ENCODE assay signal across 18 cellular contexts in the genomic region with DNA sequence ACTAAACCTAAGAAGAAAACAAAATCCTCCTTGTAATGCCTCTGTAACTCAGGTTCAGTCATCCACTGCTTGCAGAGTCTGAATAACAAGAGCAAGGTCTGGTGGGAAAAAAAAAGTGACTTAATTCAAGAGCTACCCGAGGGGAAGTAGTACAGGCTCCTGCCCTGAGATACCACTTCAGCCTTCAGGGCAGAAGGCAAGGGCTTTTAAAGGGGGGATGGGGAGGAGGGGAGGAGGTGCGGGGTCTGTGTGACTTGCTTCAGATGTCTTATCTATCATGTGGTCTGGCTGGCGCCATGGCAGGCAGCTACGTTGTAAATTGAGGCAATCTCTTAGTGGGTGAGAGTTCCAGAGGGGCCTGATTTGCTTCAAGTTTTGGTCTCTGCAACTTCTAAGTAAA.
DNase-seq lines count a peak whose midpoint lies in the region; ATAC-seq and TF ChIP-seq lines count a peak whose summit lies in the region.
"Had no signal": no experiment of that assay in that cellular context is flagged by ENCODE, and none has a peak within 500 bp of the region (broad histone marks: within the 10 kb centered on the region; RNA-seq: fewer than 3 reads in every experiment).

No MANE protein-coding gene starts in this region.

- peaks cover 5% of the 10 kb centered on the region for H3K4me1 Mint-ChIP-seq in activated CD8-positive, alpha-beta T cell treated with anti-CD3 and anti-CD28 coated beads for 36 hours (ENCODE audit: low read depth)
- peaks cover 6% of the 10 kb centered on the region for H3K4me1 Mint-ChIP-seq in activated CD8-positive, alpha-beta T cell treated with anti-CD3 and anti-CD28 coated beads, Interleukin-2, amount 10 ng/mL, durations not matched to agents 7 days and 5 days (ENCODE audit: low read depth)
- peaks cover 9% of the 10 kb centered on the region for H3K4me1 Mint-ChIP-seq in type B pancreatic cell (ENCODE audit: unreplicated experiment)
- H3K4me1 Mint-ChIP-seq: CD8-positive, alpha-beta memory T cell had no signal

- H3K27ac ChIP-seq in OCI-LY7 (ENCODE audit: low read depth, low read length, poor library complexity, severe bottlenecking) (no peak overlapping the region), hepatocyte (peak overlapping the region; percentile 18), uterus (no peak overlapping the region)
- H3K27ac ChIP-seq: ascending aorta had no signal

- DNase-seq in activated CD8-positive, alpha-beta T cell treated with anti-CD3 and anti-CD28 coated beads for 36 hours, result no peak
- DNase-seq in activated CD8-positive, alpha-beta T cell treated with anti-CD3 and anti-CD28 coated beads, Interleukin-2, amount 10 ng/mL, durations not matched to agents 7 days and 5 days, result no peak
- DNase-seq in OCI-LY7 (ENCODE audit: low spot score), result peak; percentile 6
- DNase-seq in hepatocyte (ENCODE audit: low spot score), result peak; percentile 62
- DNase-seq in type B pancreatic cell (ENCODE audit: extremely low spot score, unreplicated experiment), result no peak
- DNase-seq in uterus, result no peak
- no peak for DNase-seq in left cardiac atrium
- DNase-seq: ACHN; CD8-positive, alpha-beta memory T cell; EL; foreskin melanocyte; NCI-H1092; NCI-H526 treated with DMSO at 0.1 percent for 48 hours; stimulated activated CD4-positive, alpha-beta T cell treated with anti-CD3 and anti-CD28 coated beads, Interleukin-12 subunit alpha, Interleukin-12 subunit beta, amount 100 ng/mL, for 4 hours; stimulated activated naive CD4-positive, alpha-beta T cell treated with Interleukin-2 at 50 U/mL for 16 hours had no signal

- no peaks in the 10 kb centered on the region for H3K9me3 Mint-ChIP-seq in activated CD8-positive, alpha-beta T cell treated with anti-CD3 and anti-CD28 coated beads for 36 hours
- H3K9me3 Mint-ChIP-seq in activated CD8-positive, alpha-beta T cell treated with anti-CD3 and anti-CD28 coated beads, Interleukin-2, amount 10 ng/mL, durations not matched to agents 7 days and 5 days (ENCODE audit: insufficient read depth), result no peaks in the 10 kb centered on the region
- no peaks in the 10 kb centered on the region for H3K9me3 Mint-ChIP-seq in type B pancreatic cell
- H3K9me3 Mint-ChIP-seq: CD8-positive, alpha-beta memory T cell; natural killer cell treated with Interleukin-12 subunit alpha and Interleukin-12 subunit beta and Interleukin-15 and Interleukin-18, amount 100 ng/mL, for 72 hours had no signal

- CTCF ChIA-PET in activated CD8-positive, alpha-beta T cell treated with anti-CD3 and anti-CD28 coated beads for 36 hours (lab: Charles Lee), result interaction anchor here (1.2 to 3.5 kb wide), 8 partner anchors 11 to 325 kb away, joined by 3 to 20 read pairs (median 6); no protein-coding TSS in a partner anchor
- CTCF ChIA-PET in activated CD8-positive, alpha-beta T cell treated with anti-CD3 and anti-CD28 coated beads, Interleukin-2, amount 10 ng/mL, durations not matched to agents 7 days and 5 days (lab: Charles Lee), result interaction anchor here (0.9 to 2.4 kb wide), 5 partner anchors 10 to 111 kb away, joined by 3 to 10 read pairs (median 4); no protein-coding TSS in a partner anchor
- CTCF ChIA-PET in OCI-LY7 (lab: Charles Lee; ENCODE audit: unreplicated experiment), result no interaction called here

- ATAC-seq in activated CD8-positive, alpha-beta T cell treated with anti-CD3 and anti-CD28 coated beads for 36 hours, result peak; percentile 60
- no peak for ATAC-seq in activated CD8-positive, alpha-beta T cell treated with anti-CD3 and anti-CD28 coated beads, Interleukin-2, amount 10 ng/mL, durations not matched to agents 7 days and 5 days
- ATAC-seq in GM18870 (IDR thresholded peaks at IDR 0.05; ENCODE audit: unreplicated experiment) (no peak), left cardiac atrium (no peak)
- ATAC-seq: natural killer cell treated with Interleukin-12 subunit alpha and Interleukin-12 subunit beta and Interleukin-15 and Interleukin-18, amount 100 ng/mL, for 72 hours had no signal

- H3K9me3 ChIP-seq in OCI-LY7 (ENCODE audit: low read length) (no peaks in the 10 kb centered on the region), hepatocyte (ENCODE audit: low read depth) (no peaks in the 10 kb centered on the region), uterus (no peaks in the 10 kb centered on the region)
- H3K9me3 ChIP-seq: ascending aorta had no signal

- H2AFZ ChIP-seq in OCI-LY7 (ENCODE audit: low read length), result no peak overlapping the region
- H2AFZ ChIP-seq in hepatocyte, result peak overlapping the region; percentile 32

- H3K27me3 ChIP-seq in hepatocyte (no peaks in the 10 kb centered on the region), uterus (no peaks in the 10 kb centered on the region)
- H3K27me3 ChIP-seq: ascending aorta had no signal

- intact Hi-C loops in activated CD8-positive, alpha-beta T cell treated with anti-CD3 and anti-CD28 coated beads for 36 hours (cut with micrococcal nuclease), result no loop called here
- intact Hi-C loops in OCI-LY7 (cut with micrococcal nuclease; ENCODE audit: unreplicated experiment) (no loop called here), uterus (cut with DNase I; ENCODE audit: low total_unique reads) (no loop called here), left cardiac atrium (cut with DNase I) (no loop called here)

- H3K27ac Mint-ChIP-seq in activated CD8-positive, alpha-beta T cell treated with anti-CD3 and anti-CD28 coated beads for 36 hours, result no peak overlapping the region
- no peak overlapping the region for H3K27ac Mint-ChIP-seq in activated CD8-positive, alpha-beta T cell treated with anti-CD3 and anti-CD28 coated beads, Interleukin-2, amount 10 ng/mL, durations not matched to agents 7 days and 5 days
- peak overlapping the region; percentile 47 for H3K27ac Mint-ChIP-seq in type B pancreatic cell

- no peak for TF ChIP-seq POLR2A in uterus (IDR thresholded peaks at IDR 0.05)

- 4% methylated on average over 3 of the region's 4 CpGs for WGBS in hepatocyte (ENCODE audit: low lambda C conversion rate, missing lambda C conversion rate)

- no peak overlapping the region for H3K4me3 ChIP-seq in OCI-LY7 (ENCODE audit: low read depth, low read length, poor library complexity, severe bottlenecking)
- H3K4me3 ChIP-seq in hepatocyte, result no peak overlapping the region
- H3K4me3 ChIP-seq in uterus, result no peak overlapping the region
- H3K4me3 ChIP-seq: ascending aorta had no signal

- BruUV-seq in OCI-LY7 (replicated peaks; lab: Mats Ljungman, UMichigan), result no TSS peak

- no peaks in the 10 kb centered on the region for H4K20me1 ChIP-seq in OCI-LY7 (ENCODE audit: insufficient read depth, low read length)
- H4K20me1 ChIP-seq in hepatocyte (ENCODE audit: insufficient read depth, poor library complexity, severe bottlenecking), result no peaks in the 10 kb centered on the region

- TF ChIP-seq CTCF in activated CD8-positive, alpha-beta T cell treated with anti-CD3 and anti-CD28 coated beads for 36 hours (IDR thresholded peaks at IDR 0.05), result no peak
- TF ChIP-seq CTCF in OCI-LY7 (conservative IDR thresholded peaks at IDR 0.05; ENCODE audit: low read length), result no peak
- TF ChIP-seq CTCF in hepatocyte (IDR thresholded peaks at IDR 0.05; ENCODE audit: poor library complexity), result no peak
- no peak for TF ChIP-seq CTCF in type B pancreatic cell (conservative IDR thresholded peaks at IDR 0.05)
- TF ChIP-seq CTCF in uterus (IDR thresholded peaks at IDR 0.05), result no peak

- H3K4me3 Mint-ChIP-seq in activated CD8-positive, alpha-beta T cell treated with anti-CD3 and anti-CD28 coated beads for 36 hours, result no peak overlapping the region
- no peak overlapping the region for H3K4me3 Mint-ChIP-seq in activated CD8-positive, alpha-beta T cell treated with anti-CD3 and anti-CD28 coated beads, Interleukin-2, amount 10 ng/mL, durations not matched to agents 7 days and 5 days
- no peak overlapping the region for H3K4me3 Mint-ChIP-seq in type B pancreatic cell
- H3K4me3 Mint-ChIP-seq: CD8-positive, alpha-beta memory T cell; natural killer cell treated with Interleukin-12 subunit alpha and Interleukin-12 subunit beta and Interleukin-15 and Interleukin-18, amount 100 ng/mL, for 72 hours had no signal

- H3K36me3 ChIP-seq in OCI-LY7 (ENCODE audit: insufficient read depth, low read length) (no peaks in the 10 kb centered on the region), hepatocyte (replicated peaks; ENCODE audit: insufficient read depth, low read depth) (no peaks in the 10 kb centered on the region), uterus (no peaks in the 10 kb centered on the region)
- H3K36me3 ChIP-seq: ascending aorta had no signal

- no peaks in the 10 kb centered on the region for H3K36me3 Mint-ChIP-seq in activated CD8-positive, alpha-beta T cell treated with anti-CD3 and anti-CD28 coated beads for 36 hours (ENCODE audit: low read depth)
- H3K36me3 Mint-ChIP-seq in activated CD8-positive, alpha-beta T cell treated with anti-CD3 and anti-CD28 coated beads, Interleukin-2, amount 10 ng/mL, durations not matched to agents 7 days and 5 days (ENCODE audit: low read depth), result no peaks in the 10 kb centered on the region
- H3K36me3 Mint-ChIP-seq in type B pancreatic cell, result no peaks in the 10 kb centered on the region
- H3K36me3 Mint-ChIP-seq: natural killer cell treated with Interleukin-12 subunit alpha and Interleukin-12 subunit beta and Interleukin-15 and Interleukin-18, amount 100 ng/mL, for 72 hours had no signal

- H3K9me2 ChIP-seq in OCI-LY7 (ENCODE audit: insufficient read depth, low read length) (no peaks in the 10 kb centered on the region), hepatocyte (replicated peaks; ENCODE audit: insufficient read depth) (no peaks in the 10 kb centered on the region)

- H3K4me1 ChIP-seq in OCI-LY7 (ENCODE audit: insufficient read depth, low read length, poor library complexity, severe bottlenecking) (no peaks in the 10 kb centered on the region), hepatocyte (ENCODE audit: insufficient read depth) (peaks cover 5% of the 10 kb centered on the region), uterus (no peaks in the 10 kb centered on the region)
- H3K4me1 ChIP-seq: ascending aorta had no signal

- H3K4me2 ChIP-seq in OCI-LY7 (ENCODE audit: low read length) (no peak overlapping the region), hepatocyte (peak overlapping the region; percentile 24)

- H3K79me2 ChIP-seq in OCI-LY7 (ENCODE audit: insufficient read depth, low read depth, low read length) (no peaks in the 10 kb centered on the region), hepatocyte (no peaks in the 10 kb centered on the region)

- POLR2A ChIA-PET in activated CD8-positive, alpha-beta T cell treated with anti-CD3 and anti-CD28 coated beads for 36 hours (lab: Charles Lee), result interaction anchor here (0.6 kb wide), 1 partner anchor 328 kb away, joined by 4 read pairs; no protein-coding TSS in a partner anchor
- POLR2A ChIA-PET in activated CD8-positive, alpha-beta T cell treated with anti-CD3 and anti-CD28 coated beads, Interleukin-2, amount 10 ng/mL, durations not matched to agents 7 days and 5 days (lab: Charles Lee), result no interaction called here
- POLR2A ChIA-PET in OCI-LY7 (lab: Charles Lee), result interaction anchor here (0.5 to 1.2 kb wide), 5 partner anchors 14 to 125 kb away, joined by 3 to 6 read pairs (median 3); no protein-coding TSS in a partner anchor

- H3K27me3 Mint-ChIP-seq in activated CD8-positive, alpha-beta T cell treated with anti-CD3 and anti-CD28 coated beads for 36 hours, result no peaks in the 10 kb centered on the region
- no peaks in the 10 kb centered on the region for H3K27me3 Mint-ChIP-seq in activated CD8-positive, alpha-beta T cell treated with anti-CD3 and anti-CD28 coated beads, Interleukin-2, amount 10 ng/mL, durations not matched to agents 7 days and 5 days (ENCODE audit: low read depth)
- no peaks in the 10 kb centered on the region for H3K27me3 Mint-ChIP-seq in type B pancreatic cell
- H3K27me3 Mint-ChIP-seq: CD8-positive, alpha-beta memory T cell had no signal

Comparison
In these comparisons a context has a peak if more than half of its experiments do, and no peak if none do; other contexts are left out.
1. DNase-seq: peak in OCI-LY7 (single experiment) and hepatocyte (single experiment); none in activated CD8-positive, alpha-beta T cell treated with anti-CD3 and anti-CD28 coated beads for 36 hours (single experiment), activated CD8-positive, alpha-beta T cell treated with anti-CD3 and anti-CD28 coated beads, Interleukin-2, amount 10 ng/mL, durations not matched to agents 7 days and 5 days (single experiment), type B pancreatic cell (single experiment), uterus (0 of 2) and left cardiac atrium (single experiment).